ENCODE assay signal across 1 cellular context in genomic region chr9:68934319-68934644, GRCh38.
TF ChIP-seq lines count a peak whose summit lies in the region.

No MANE protein-coding gene starts in this region.

TF ChIP-seq in GM23338, 12 proteins besides CTCF, POLR2A, EP300 and RAD21 (continued from another document):
- TF ChIP-seq, protein P1, sequence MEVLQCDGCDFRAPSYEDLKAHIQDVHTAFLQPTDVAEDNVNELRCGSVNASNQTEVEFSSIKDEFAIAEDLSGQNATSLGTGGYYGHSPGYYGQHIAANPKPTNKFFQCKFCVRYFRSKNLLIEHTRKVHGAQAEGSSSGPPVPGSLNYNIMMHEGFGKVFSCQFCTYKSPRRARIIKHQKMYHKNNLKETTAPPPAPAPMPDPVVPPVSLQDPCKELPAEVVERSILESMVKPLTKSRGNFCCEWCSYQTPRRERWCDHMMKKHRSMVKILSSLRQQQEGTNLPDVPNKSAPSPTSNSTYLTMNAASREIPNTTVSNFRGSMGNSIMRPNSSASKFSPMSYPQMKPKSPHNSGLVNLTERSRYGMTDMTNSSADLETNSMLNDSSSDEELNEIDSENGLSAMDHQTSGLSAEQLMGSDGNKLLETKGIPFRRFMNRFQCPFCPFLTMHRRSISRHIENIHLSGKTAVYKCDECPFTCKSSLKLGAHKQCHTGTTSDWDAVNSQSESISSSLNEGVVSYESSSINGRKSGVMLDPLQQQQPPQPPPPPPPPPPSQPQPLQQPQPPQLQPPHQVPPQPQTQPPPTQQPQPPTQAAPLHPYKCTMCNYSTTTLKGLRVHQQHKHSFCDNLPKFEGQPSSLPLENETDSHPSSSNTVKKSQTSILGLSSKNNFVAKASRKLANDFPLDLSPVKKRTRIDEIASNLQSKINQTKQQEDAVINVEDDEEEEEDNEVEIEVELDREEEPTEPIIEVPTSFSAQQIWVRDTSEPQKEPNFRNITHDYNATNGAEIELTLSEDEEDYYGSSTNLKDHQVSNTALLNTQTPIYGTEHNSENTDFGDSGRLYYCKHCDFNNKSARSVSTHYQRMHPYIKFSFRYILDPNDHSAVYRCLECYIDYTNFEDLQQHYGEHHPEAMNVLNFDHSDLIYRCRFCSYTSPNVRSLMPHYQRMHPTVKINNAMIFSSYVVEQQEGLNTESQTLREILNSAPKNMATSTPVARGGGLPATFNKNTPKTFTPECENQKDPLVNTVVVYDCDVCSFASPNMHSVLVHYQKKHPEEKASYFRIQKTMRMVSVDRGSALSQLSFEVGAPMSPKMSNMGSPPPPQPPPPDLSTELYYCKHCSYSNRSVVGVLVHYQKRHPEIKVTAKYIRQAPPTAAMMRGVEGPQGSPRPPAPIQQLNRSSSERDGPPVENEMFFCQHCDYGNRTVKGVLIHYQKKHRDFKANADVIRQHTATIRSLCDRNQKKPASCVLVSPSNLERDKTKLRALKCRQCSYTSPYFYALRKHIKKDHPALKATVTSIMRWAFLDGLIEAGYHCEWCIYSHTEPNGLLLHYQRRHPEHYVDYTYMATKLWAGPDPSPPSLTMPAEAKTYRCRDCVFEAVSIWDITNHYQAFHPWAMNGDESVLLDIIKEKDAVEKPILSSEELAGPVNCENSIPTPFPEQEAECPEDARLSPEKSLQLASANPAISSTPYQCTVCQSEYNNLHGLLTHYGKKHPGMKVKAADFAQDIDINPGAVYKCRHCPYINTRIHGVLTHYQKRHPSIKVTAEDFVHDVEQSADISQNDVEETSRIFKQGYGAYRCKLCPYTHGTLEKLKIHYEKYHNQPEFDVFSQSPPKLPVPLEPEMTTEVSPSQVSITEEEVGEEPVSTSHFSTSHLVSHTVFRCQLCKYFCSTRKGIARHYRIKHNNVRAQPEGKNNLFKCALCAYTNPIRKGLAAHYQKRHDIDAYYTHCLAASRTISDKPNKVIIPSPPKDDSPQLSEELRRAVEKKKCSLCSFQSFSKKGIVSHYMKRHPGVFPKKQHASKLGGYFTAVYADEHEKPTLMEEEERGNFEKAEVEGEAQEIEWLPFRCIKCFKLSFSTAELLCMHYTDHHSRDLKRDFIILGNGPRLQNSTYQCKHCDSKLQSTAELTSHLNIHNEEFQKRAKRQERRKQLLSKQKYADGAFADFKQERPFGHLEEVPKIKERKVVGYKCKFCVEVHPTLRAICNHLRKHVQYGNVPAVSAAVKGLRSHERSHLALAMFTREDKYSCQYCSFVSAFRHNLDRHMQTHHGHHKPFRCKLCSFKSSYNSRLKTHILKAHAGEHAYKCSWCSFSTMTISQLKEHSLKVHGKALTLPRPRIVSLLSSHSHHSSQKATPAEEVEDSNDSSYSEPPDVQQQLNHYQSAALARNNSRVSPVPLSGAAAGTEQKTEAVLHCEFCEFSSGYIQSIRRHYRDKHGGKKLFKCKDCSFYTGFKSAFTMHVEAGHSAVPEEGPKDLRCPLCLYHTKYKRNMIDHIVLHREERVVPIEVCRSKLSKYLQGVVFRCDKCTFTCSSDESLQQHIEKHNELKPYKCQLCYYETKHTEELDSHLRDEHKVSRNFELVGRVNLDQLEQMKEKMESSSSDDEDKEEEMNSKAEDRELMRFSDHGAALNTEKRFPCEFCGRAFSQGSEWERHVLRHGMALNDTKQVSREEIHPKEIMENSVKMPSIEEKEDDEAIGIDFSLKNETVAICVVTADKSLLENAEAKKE (CRISPR knock-in tag; IDR thresholded peaks at IDR 0.05), result no peak
- TF ChIP-seq JUNB (IDR thresholded peaks at IDR 0.05; ENCODE audit: unreplicated experiment) (no peak), STAT1 (IDR thresholded peaks at IDR 0.05; ENCODE audit: unreplicated experiment) (no peak), NANOG (IDR thresholded peaks at IDR 0.05; ENCODE audit: borderline replicate concordance) (no peak), REST (IDR thresholded peaks at IDR 0.05; ENCODE audit: unreplicated experiment) (no peak), ZNF114 (CRISPR knock-in tag; IDR thresholded peaks at IDR 0.05) (no peak), EZH2 (IDR thresholded peaks at IDR 0.05; ENCODE audit: low read depth, unreplicated experiment) (no peak)
- TF ChIP-seq, protein P2, sequence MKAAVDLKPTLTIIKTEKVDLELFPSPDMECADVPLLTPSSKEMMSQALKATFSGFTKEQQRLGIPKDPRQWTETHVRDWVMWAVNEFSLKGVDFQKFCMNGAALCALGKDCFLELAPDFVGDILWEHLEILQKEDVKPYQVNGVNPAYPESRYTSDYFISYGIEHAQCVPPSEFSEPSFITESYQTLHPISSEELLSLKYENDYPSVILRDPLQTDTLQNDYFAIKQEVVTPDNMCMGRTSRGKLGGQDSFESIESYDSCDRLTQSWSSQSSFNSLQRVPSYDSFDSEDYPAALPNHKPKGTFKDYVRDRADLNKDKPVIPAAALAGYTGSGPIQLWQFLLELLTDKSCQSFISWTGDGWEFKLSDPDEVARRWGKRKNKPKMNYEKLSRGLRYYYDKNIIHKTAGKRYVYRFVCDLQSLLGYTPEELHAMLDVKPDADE (IDR thresholded peaks at IDR 0.05), result no peak
